ENCODE assay signal across 8 cellular contexts in genomic region chr14:58428011-58428807, GRCh38. TPM values are rescaled to one million over a fixed set of nuclear protein-coding genes. Genes with fewer than 3 reads are reported as not detected.
A peak's percentile ranks its signal among the peaks of the same experiment; 100 is the strongest.
DNase-seq lines count a peak whose midpoint lies in the region; ATAC-seq and TF ChIP-seq lines count a peak whose summit lies in the region.

No MANE protein-coding gene starts in this region.

- H3K9me2 ChIP-seq in GM23338 (ENCODE audit: insufficient read depth) = no peaks in the 10 kb centered on the region

- peaks cover 7% of the 10 kb centered on the region for H3K4me1 Mint-ChIP-seq in GM23338

- WGBS in right cardiac atrium = under 1% methylated on average over 12 of the region's 12 CpGs

- H3K9ac ChIP-seq in adipocyte (ENCODE audit: low read length) (peak overlapping the region; percentile 99), rectal smooth muscle tissue (ENCODE audit: low read length) (peak overlapping the region; percentile 26)

- peaks cover 19% of the 10 kb centered on the region for H3K36me3 Mint-ChIP-seq in GM23338 (ENCODE audit: low read depth)

- DNase-seq in BE2C (peak; percentile 28), GM23338 (ENCODE audit: low spot score) (peak; percentile 53), NCI-H446 (lab: John Stamatoyannopoulos, UW) (peak; percentile 43 to 45), adipocyte (ENCODE audit: low read depth) (peak; percentile 77), right cardiac atrium (no peak)

- H4K20me1 ChIP-seq in GM23338 (replicated peaks; ENCODE audit: insufficient read depth) = peaks cover 5% of the 10 kb centered on the region; the same call in 1 of the 2 replicates

- peak overlapping the region; percentile 63 for H2AFZ ChIP-seq in GM23338

- H3K79me2 ChIP-seq in GM23338 (replicated peaks; ENCODE audit: insufficient read depth) = peaks cover 44% of the 10 kb centered on the region

- no peak overlapping the region for H3K27ac ChIP-seq in GM23338 (ENCODE audit: low read depth)
- peak overlapping the region; percentile 76 for H3K27ac ChIP-seq in right cardiac atrium (ENCODE audit: low read length)
- H3K27ac ChIP-seq in rectal smooth muscle tissue (ENCODE audit: low read depth, low read length) = peak overlapping the region; percentile 97

- ATAC-seq in GM23338 (peak; percentile 14), right cardiac atrium (peak; percentile 30 to 45), GM21529 (IDR thresholded peaks at IDR 0.05; ENCODE audit: unreplicated experiment) (no peak), HG02852 (IDR thresholded peaks at IDR 0.05; ENCODE audit: unreplicated experiment) (no peak)

- peak overlapping the region; percentile 97 for H3K27ac Mint-ChIP-seq in GM23338

- no peaks in the 10 kb centered on the region for H3K27me3 ChIP-seq in BE2C
- no peaks in the 10 kb centered on the region for H3K27me3 ChIP-seq in GM23338 (ENCODE audit: insufficient read depth)
- no peaks in the 10 kb centered on the region for H3K27me3 ChIP-seq in adipocyte (replicated peaks; ENCODE audit: control insufficient read depth, insufficient read depth, low read length)
- no peaks in the 10 kb centered on the region for H3K27me3 ChIP-seq in right cardiac atrium (ENCODE audit: control insufficient read depth, insufficient read depth)
- no peaks in the 10 kb centered on the region for H3K27me3 ChIP-seq in rectal smooth muscle tissue (ENCODE audit: control insufficient read depth, insufficient read depth, low read length)

- TF ChIP-seq CTCF in BE2C (IDR thresholded peaks at IDR 0.05; ENCODE audit: low read depth, low read length) (no peak), GM23338 (conservative IDR thresholded peaks at IDR 0.05; ENCODE audit: low read depth in 2 of 2) (no peak)

- H3K4me1 ChIP-seq in BE2C = no peaks in the 10 kb centered on the region; the same call in 1 of the 2 replicates
- peaks cover 9% of the 10 kb centered on the region for H3K4me1 ChIP-seq in GM23338 (ENCODE audit: insufficient read depth)
- peaks cover 21% of the 10 kb centered on the region for H3K4me1 ChIP-seq in adipocyte (ENCODE audit: control insufficient read depth, insufficient read depth, low read length)
- H3K4me1 ChIP-seq in right cardiac atrium (ENCODE audit: control insufficient read depth, insufficient read depth, low read length) = no peaks in the 10 kb centered on the region
- H3K4me1 ChIP-seq in rectal smooth muscle tissue (ENCODE audit: control insufficient read depth, insufficient read depth, low read length) = peaks cover 11% of the 10 kb centered on the region

- intact Hi-C loops in right cardiac atrium (cut with DNase I) = no loop called here

- 0 out of 2 replicates have a peak, but pooled peaks cover 2% of the 10 kb centered on the region for H3F3A ChIP-seq in GM23338 (replicated peaks; ENCODE audit: low read depth)

- H3K36me3 ChIP-seq in BE2C (peaks cover 30% of the 10 kb centered on the region), GM23338 (ENCODE audit: insufficient read depth) (peaks cover 5% of the 10 kb centered on the region; the same call in 1 of the 2 replicates), adipocyte (ENCODE audit: control insufficient read depth, insufficient read depth, low read length, severe bottlenecking) (peaks cover 22% of the 10 kb centered on the region), rectal smooth muscle tissue (ENCODE audit: control insufficient read depth, insufficient read depth, low read length) (no peaks in the 10 kb centered on the region)

- H3K9me3 ChIP-seq in BE2C (no peaks in the 10 kb centered on the region), adipocyte (ENCODE audit: control insufficient read depth, low read length) (no peaks in the 10 kb centered on the region), right cardiac atrium (ENCODE audit: control insufficient read depth, low read length) (no peaks in the 10 kb centered on the region)

- no peaks in the 10 kb centered on the region for H3K9me3 Mint-ChIP-seq in GM23338

- peak overlapping the region; percentile 90 for H3K4me3 Mint-ChIP-seq in GM23338

- H3K4me3 ChIP-seq in BE2C (ENCODE audit: low read depth, low read length) = peak overlapping the region; percentile 98
- H3K4me3 ChIP-seq in GM23338 = peak overlapping the region; percentile 73
- H3K4me3 ChIP-seq in adipocyte (ENCODE audit: low read length) = peak overlapping the region; percentile 94
- peak overlapping the region; percentile 67 for H3K4me3 ChIP-seq in right cardiac atrium (ENCODE audit: low read length)
- peak overlapping the region; percentile 98 for H3K4me3 ChIP-seq in rectal smooth muscle tissue (ENCODE audit: low read length)

- H3K4me2 ChIP-seq in GM23338 = peak overlapping the region; percentile 83

- H3K27me3 Mint-ChIP-seq in GM23338 (ENCODE audit: insufficient read depth, low read depth, poor library complexity) = peaks cover 14% of the 10 kb centered on the region

TF ChIP-seq in GM23338, 12 proteins besides CTCF, POLR2A, EP300 and RAD21:
- TF ChIP-seq STAT1 (IDR thresholded peaks at IDR 0.05; ENCODE audit: unreplicated experiment) (no peak), EZH2 (IDR thresholded peaks at IDR 0.05; ENCODE audit: low read depth, unreplicated experiment) (no peak), EZH2phosphoT487 (IDR thresholded peaks at IDR 0.05; ENCODE audit: unreplicated experiment) (no peak), ZNF331 (CRISPR knock-in tag; IDR thresholded peaks at IDR 0.05; ENCODE audit: low read depth) (no peak), NANOG (IDR thresholded peaks at IDR 0.05; ENCODE audit: borderline replicate concordance) (no peak), CREB1 (CRISPR knock-in tag; IDR thresholded peaks at IDR 0.05; ENCODE audit: low read depth) (no peak)
- TF ChIP-seq, protein P1, sequence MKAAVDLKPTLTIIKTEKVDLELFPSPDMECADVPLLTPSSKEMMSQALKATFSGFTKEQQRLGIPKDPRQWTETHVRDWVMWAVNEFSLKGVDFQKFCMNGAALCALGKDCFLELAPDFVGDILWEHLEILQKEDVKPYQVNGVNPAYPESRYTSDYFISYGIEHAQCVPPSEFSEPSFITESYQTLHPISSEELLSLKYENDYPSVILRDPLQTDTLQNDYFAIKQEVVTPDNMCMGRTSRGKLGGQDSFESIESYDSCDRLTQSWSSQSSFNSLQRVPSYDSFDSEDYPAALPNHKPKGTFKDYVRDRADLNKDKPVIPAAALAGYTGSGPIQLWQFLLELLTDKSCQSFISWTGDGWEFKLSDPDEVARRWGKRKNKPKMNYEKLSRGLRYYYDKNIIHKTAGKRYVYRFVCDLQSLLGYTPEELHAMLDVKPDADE (IDR thresholded peaks at IDR 0.05) = no peak
- TF ChIP-seq, protein P2, sequence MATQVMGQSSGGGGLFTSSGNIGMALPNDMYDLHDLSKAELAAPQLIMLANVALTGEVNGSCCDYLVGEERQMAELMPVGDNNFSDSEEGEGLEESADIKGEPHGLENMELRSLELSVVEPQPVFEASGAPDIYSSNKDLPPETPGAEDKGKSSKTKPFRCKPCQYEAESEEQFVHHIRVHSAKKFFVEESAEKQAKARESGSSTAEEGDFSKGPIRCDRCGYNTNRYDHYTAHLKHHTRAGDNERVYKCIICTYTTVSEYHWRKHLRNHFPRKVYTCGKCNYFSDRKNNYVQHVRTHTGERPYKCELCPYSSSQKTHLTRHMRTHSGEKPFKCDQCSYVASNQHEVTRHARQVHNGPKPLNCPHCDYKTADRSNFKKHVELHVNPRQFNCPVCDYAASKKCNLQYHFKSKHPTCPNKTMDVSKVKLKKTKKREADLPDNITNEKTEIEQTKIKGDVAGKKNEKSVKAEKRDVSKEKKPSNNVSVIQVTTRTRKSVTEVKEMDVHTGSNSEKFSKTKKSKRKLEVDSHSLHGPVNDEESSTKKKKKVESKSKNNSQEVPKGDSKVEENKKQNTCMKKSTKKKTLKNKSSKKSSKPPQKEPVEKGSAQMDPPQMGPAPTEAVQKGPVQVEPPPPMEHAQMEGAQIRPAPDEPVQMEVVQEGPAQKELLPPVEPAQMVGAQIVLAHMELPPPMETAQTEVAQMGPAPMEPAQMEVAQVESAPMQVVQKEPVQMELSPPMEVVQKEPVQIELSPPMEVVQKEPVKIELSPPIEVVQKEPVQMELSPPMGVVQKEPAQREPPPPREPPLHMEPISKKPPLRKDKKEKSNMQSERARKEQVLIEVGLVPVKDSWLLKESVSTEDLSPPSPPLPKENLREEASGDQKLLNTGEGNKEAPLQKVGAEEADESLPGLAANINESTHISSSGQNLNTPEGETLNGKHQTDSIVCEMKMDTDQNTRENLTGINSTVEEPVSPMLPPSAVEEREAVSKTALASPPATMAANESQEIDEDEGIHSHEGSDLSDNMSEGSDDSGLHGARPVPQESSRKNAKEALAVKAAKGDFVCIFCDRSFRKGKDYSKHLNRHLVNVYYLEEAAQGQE (IDR thresholded peaks at IDR 0.05; ENCODE audit: unreplicated experiment) = no peak

RNA-seq across cellular contexts. Expression of gene KIAA0586, which starts 0.7 kb away (rescaled TPM):
- polyA plus RNA-seq in BE2C (2012; ENCODE audit: insufficient read depth, insufficient read length, low read depth) = 8.6 TPM
- 23.7 and 26.0 TPM in 2 replicates for total RNA-seq in GM23338 (2014; rRNA removed; shearing (Covaris generic))
- polyA plus RNA-seq in GM23338 (2016; fragmentation: Nextera tagmentation; extraction: Ambion mirVana) (15.3 and 22.2 TPM in 2 replicates), right cardiac atrium (3.8 TPM)
- 10 to 100 TPM in 2 of 4 donors, 1 to 10 TPM in 2; 8.5 to 11.2 (median 10.1) TPM for total RNA-seq in right cardiac atrium

RNA-seq across cellular contexts. Expression of gene TIMM9, which starts 0.9 kb away (rescaled TPM):
- polyA plus RNA-seq in BE2C (2012; ENCODE audit: insufficient read depth, insufficient read length, low read depth) = 101 TPM
- total RNA-seq in GM23338 (2014; rRNA removed; shearing (Covaris generic)) = 40.3 and 101 TPM in 2 replicates
- polyA plus RNA-seq in GM23338 (2016; fragmentation: Nextera tagmentation; extraction: Ambion mirVana) = 124 and 146 TPM in 2 replicates
- 10 to 100 TPM; 25.5 to 35.8 (median 30.9) TPM for total RNA-seq in right cardiac atrium
- polyA plus RNA-seq in right cardiac atrium = 42.5 TPM

RNA-seq across cellular contexts. Expression of gene TOMM20L, which starts 32.5 kb away (rescaled TPM):
- 1.1 TPM for polyA plus RNA-seq in BE2C (2012; ENCODE audit: insufficient read depth, insufficient read length, low read depth)
- total RNA-seq in GM23338 (2014; rRNA removed; shearing (Covaris generic)) = not detected in 2 replicates
- polyA plus RNA-seq in GM23338 (2016; fragmentation: Nextera tagmentation; extraction: Ambion mirVana) (not detected in 2 replicates), right cardiac atrium (not detected)
- total RNA-seq in right cardiac atrium = not detected

Comparison
In these comparisons a context has a peak if more than half of its experiments do, and no peak if none do; other contexts are left out.
1. DNase-seq: peak in BE2C (single experiment), GM23338 (single experiment), NCI-H446 (2 of 2) and adipocyte (single experiment); none in right cardiac atrium (0 of 3).
2. ATAC-seq: peak in GM23338 (single experiment) and right cardiac atrium (2 of 2); none in GM21529 (single experiment) and HG02852 (single experiment).
3. Peak in every context shown above with its lines, with median percentiles within 50 percentile points of each other: H3K4me3 ChIP-seq.